Comparison of ENCODE assay signal across 9 cellular contexts in genomic region chr19:1739960-1740629, GRCh38. TPM values are rescaled to one million over a fixed set of nuclear protein-coding genes. Genes with fewer than 3 reads are reported as not detected.
"Had no signal": no experiment of that assay in that cellular context is flagged by ENCODE, and none has a peak within 500 bp of the region (broad histone marks: within the 10 kb centered on the region; RNA-seq: fewer than 3 reads in every experiment).

No MANE protein-coding gene starts in this region.

- H3K4me3 ChIP-seq: GM23248, HAP-1 had no signal

- ATAC-seq: HCT116 had no signal

- FAIRE-seq: HTR-8/SVneo had no signal

- H3K36me3 ChIP-seq: HAP-1 had no signal

- H3K9ac ChIP-seq: GM23248 had no signal

- H3K27ac ChIP-seq: GM23248 had no signal

- H3K4me1 ChIP-seq: HAP-1 had no signal

- H2AFZ ChIP-seq: GM23248 had no signal

- H3K9me3 ChIP-seq: HAP-1 had no signal

- DNase-seq: GM23248, GOT3, H7 had no signal

RNA-seq across cellular contexts. Expression of gene ONECUT3, which starts 13.2 kb away (rescaled TPM):
- total RNA-seq: GM23248, H4, H7, HT-29 had no signal
- polyA plus RNA-seq: GM23248, IgD-negative memory B cell had no signal
